Comparison of ENCODE assay signal across 25 cellular contexts in the genomic region with DNA sequence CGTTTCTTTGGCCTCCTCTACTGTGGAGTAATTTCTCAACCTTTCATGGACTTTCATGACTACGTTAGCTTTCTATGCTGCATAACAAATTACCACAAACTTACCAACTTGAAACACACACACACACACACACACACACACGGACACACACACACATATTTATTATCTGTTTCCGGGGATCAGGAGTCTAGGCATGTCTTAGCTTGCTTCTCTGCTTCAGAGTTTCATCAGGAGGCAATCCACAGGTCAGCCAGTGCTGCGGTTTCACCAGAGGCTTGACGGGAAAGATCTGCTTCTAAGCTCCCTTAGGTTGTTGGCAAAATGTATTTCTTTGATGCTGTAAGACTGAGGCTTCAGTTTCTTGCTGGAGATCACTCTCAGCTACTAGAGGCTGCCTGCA.
"Had no signal": no experiment of that assay in that cellular context is flagged by ENCODE, and none has a peak within 500 bp of the region (broad histone marks: within the 10 kb centered on the region; RNA-seq: fewer than 3 reads in every experiment).

No MANE protein-coding gene starts in this region.

- DNase-seq: activated B cell treated with CpG ODN at 0.5 μM for 24 hours; activated CD4-positive, alpha-beta memory T cell treated with anti-CD3 and anti-CD28 coated beads for 36 hours; activated CD4-positive, alpha-beta T cell treated with anti-CD3 and anti-CD28 coated beads for 1 hour; activated CD4-positive, alpha-beta T cell treated with anti-CD3 and anti-CD28 coated beads, Interleukin-2, amount 10 ng/mL, durations not matched to agents 24 days and 14 days; activated CD8-positive, alpha-beta memory T cell treated with anti-CD3 and anti-CD28 coated beads for 24 hours; activated effector memory CD4-positive, alpha-beta T cell treated with anti-CD3 and anti-CD28 coated beads, Interleukin-2, amount 50 U/mL, for 16 hours; activated naive CD4-positive, alpha-beta T cell treated with Interleukin-2 at 50 U/mL for 16 hours; activated naive CD8-positive, alpha-beta T cell treated with anti-CD3 and anti-CD28 coated beads, Interleukin-2, amount 50 U/mL, for 24 hours; activated T-cell treated with anti-CD3 and anti-CD28 coated beads, Interleukin-2, amount 50 U/mL, for 4 hours; amniotic stem cell; body of pancreas; MG63; NCI-H1105 treated with DMSO at 0.1 percent for 48 hours; NCI-H1930; NCI-H345; NCI-H510A; NCI-H526 treated with DMSO at 0.1 percent for 48 hours; SIG-M5; T-helper 17 cell; T-helper 9 cell had no signal

- H3K27me3 ChIP-seq: ascending aorta, body of pancreas, cardiac muscle cell, MG63 had no signal

- H3K36me3 ChIP-seq: ascending aorta, cardiac muscle cell, MG63 had no signal

- H3K9me3 ChIP-seq: ascending aorta, body of pancreas, MG63 had no signal

- H3K27ac ChIP-seq: ascending aorta, body of pancreas, cardiac muscle cell, KMS-11 had no signal

- H3K4me2 ChIP-seq: KMS-11 had no signal

- H3K4me3 ChIP-seq: ascending aorta, body of pancreas, cardiac muscle cell, MG63 had no signal

- H3K4me1 ChIP-seq: ascending aorta had no signal

- H3K9ac ChIP-seq: KMS-11 had no signal

- ATAC-seq: activated naive CD4-positive, alpha-beta T cell treated with anti-CD3 and anti-CD28 coated beads, Interleukin-2, amount 50 U/mL, for 72 hours; activated naive CD8-positive, alpha-beta T cell treated with anti-CD3 and anti-CD28 coated beads, Interleukin-2, amount 50 U/mL, for 24 hours; activated T-cell treated with anti-CD3 and anti-CD28 coated beads, Interleukin-2, amount 50 U/mL, for 4 hours; body of pancreas; Panc1; T-helper 17 cell had no signal
